Comparison of ENCODE assay signal across 8 cellular contexts in genomic region chr15:59437777-59438574, GRCh38. TPM values are rescaled to one million over a fixed set of nuclear protein-coding genes. Genes with fewer than 3 reads are reported as not detected.
DNase-seq lines count a peak whose midpoint lies in the region; ATAC-seq and TF ChIP-seq lines count a peak whose summit lies in the region.

Gene FAM81A, plus strand, starts transcription at chr15:59438186. Its CDS starts 20,441 bp downstream, at chr15:59458627.

- H3K9me3 ChIP-seq in OCI-LY7 (ENCODE audit: low read length) (no peaks in the 10 kb centered on the region), aorta (ENCODE audit: control insufficient read depth, low read length) (no peaks in the 10 kb centered on the region)

- H2AFZ ChIP-seq in OCI-LY7 (ENCODE audit: low read length) = peak within 1 kb of the TSS; percentile 86

- H3K27me3 ChIP-seq in aorta (ENCODE audit: control insufficient read depth in 1 of 2, insufficient read depth in 2 of 2, low read length in 1 of 2) = no peaks in the 10 kb centered on the region

- H3K4me1 ChIP-seq in OCI-LY7 (ENCODE audit: insufficient read depth, low read length, poor library complexity, severe bottlenecking) = peaks cover 40% of the 10 kb centered on the region
- H3K4me1 ChIP-seq in aorta (ENCODE audit: control insufficient read depth in 1 of 2, insufficient read depth in 2 of 2, low read length in 2 of 2) = no peaks in the 10 kb centered on the region

- peaks cover 20% of the 10 kb centered on the region for H3K4me1 Mint-ChIP-seq in activated naive CD8-positive, alpha-beta T cell treated with anti-CD3 and anti-CD28 coated beads for 36 hours
- H3K4me1 Mint-ChIP-seq in osteocyte (ENCODE audit: unreplicated experiment) = peaks cover 13% of the 10 kb centered on the region

- peak; percentile 30 for DNase-seq in DMS 273 treated with DMSO at 0.1 percent for 48 hours (lab: John Stamatoyannopoulos, UW)
- DNase-seq in OCI-LY7 (ENCODE audit: low spot score) = peak; percentile 81
- DNase-seq in activated naive CD8-positive, alpha-beta T cell treated with anti-CD3 and anti-CD28 coated beads for 36 hours = peak; percentile 70
- DNase-seq in Right ventricle myocardium superior = peak; percentile 91
- peak; percentile 88 for DNase-seq in osteocyte (ENCODE audit: extremely low spot score, unreplicated experiment)
- peak; percentile 90 to 95 for DNase-seq in aorta

- H3K4me3 ChIP-seq in OCI-LY7 (ENCODE audit: low read depth, low read length, poor library complexity, severe bottlenecking) = peak within 1 kb of the TSS; percentile 76
- H3K4me3 ChIP-seq in aorta (ENCODE audit: low read length in 2 of 2) = peak within 1 kb of the TSS; percentile 46 to 82

- no peaks in the 10 kb centered on the region for H3K9me3 Mint-ChIP-seq in activated naive CD8-positive, alpha-beta T cell treated with anti-CD3 and anti-CD28 coated beads for 36 hours
- no peaks in the 10 kb centered on the region for H3K9me3 Mint-ChIP-seq in osteocyte (ENCODE audit: unreplicated experiment)

- peak within 1 kb of the TSS; percentile 38 for H3K27ac Mint-ChIP-seq in activated naive CD8-positive, alpha-beta T cell treated with anti-CD3 and anti-CD28 coated beads for 36 hours
- H3K27ac Mint-ChIP-seq in osteocyte (ENCODE audit: unreplicated experiment) = no peak within 1 kb of the TSS

- no peaks in the 10 kb centered on the region for H4K20me1 ChIP-seq in OCI-LY7 (ENCODE audit: insufficient read depth, low read length)

- TF ChIP-seq CTCF in OCI-LY7 (conservative IDR thresholded peaks at IDR 0.05; ENCODE audit: low read length) = no peak
- TF ChIP-seq CTCF in osteocyte (IDR thresholded peaks at IDR 0.05) = no peak

- no TSS peak for BruUV-seq in OCI-LY7 (replicated peaks; lab: Mats Ljungman, UMichigan)

- WGBS in aorta, 2 donors = 0% methylated on average over 65 to 95 of the region's 95 CpGs

- H3K27ac ChIP-seq in OCI-LY7 (ENCODE audit: low read depth, low read length, poor library complexity, severe bottlenecking) (no peak within 1 kb of the TSS), aorta (ENCODE audit: low read depth in 1 of 2, low read length in 2 of 2) (no peak within 1 kb of the TSS)

- peak within 1 kb of the TSS; percentile 95 for H3K4me2 ChIP-seq in OCI-LY7 (ENCODE audit: low read length)

- intact Hi-C loops in OCI-LY7 (cut with micrococcal nuclease; ENCODE audit: unreplicated experiment) (no loop called here), Right ventricle myocardium superior (cut with DNase I) (no loop called here), aorta (cut with DNase I) (no loop called here)

- ATAC-seq in GM19463 (IDR thresholded peaks at IDR 0.05; ENCODE audit: unreplicated experiment) = peak; percentile 88
- peak; percentile 71 for ATAC-seq in HG03565 (IDR thresholded peaks at IDR 0.05; ENCODE audit: unreplicated experiment)
- peak; percentile 97 for ATAC-seq in Right ventricle myocardium superior (ENCODE audit: poor library complexity)
- peak; percentile 92 for ATAC-seq in aorta (ENCODE audit: low FRiP score)

- H3K27me3 Mint-ChIP-seq in activated naive CD8-positive, alpha-beta T cell treated with anti-CD3 and anti-CD28 coated beads for 36 hours = peaks cover 68% of the 10 kb centered on the region
- peaks cover 80% of the 10 kb centered on the region for H3K27me3 Mint-ChIP-seq in osteocyte (ENCODE audit: unreplicated experiment)

- CTCF ChIA-PET in OCI-LY7 (lab: Charles Lee; ENCODE audit: unreplicated experiment) = interaction anchor here (0.9 kb wide), 1 partner anchor 28 kb away, joined by 3 read pairs; no protein-coding TSS in a partner anchor

- no peaks in the 10 kb centered on the region for H3K9me2 ChIP-seq in OCI-LY7 (ENCODE audit: insufficient read depth, low read length)

- 0 out of 2 replicates have a peak, but pooled peaks cover 4% of the 10 kb centered on the region for H3K79me2 ChIP-seq in OCI-LY7 (ENCODE audit: insufficient read depth, low read depth, low read length)

- POLR2A ChIA-PET in OCI-LY7 (lab: Charles Lee) = interaction anchor here (0.7 to 1.0 kb wide), 2 partner anchors 49 to 60 kb away, joined by 3 read pairs; no protein-coding TSS in a partner anchor

- H3K4me3 Mint-ChIP-seq in activated naive CD8-positive, alpha-beta T cell treated with anti-CD3 and anti-CD28 coated beads for 36 hours = peak within 1 kb of the TSS; percentile 78
- H3K4me3 Mint-ChIP-seq in osteocyte (ENCODE audit: unreplicated experiment) = peak within 1 kb of the TSS; percentile 79

- no peaks in the 10 kb centered on the region for H3K36me3 Mint-ChIP-seq in activated naive CD8-positive, alpha-beta T cell treated with anti-CD3 and anti-CD28 coated beads for 36 hours
- H3K36me3 Mint-ChIP-seq in osteocyte (ENCODE audit: unreplicated experiment) = no peaks in the 10 kb centered on the region

- peaks cover 5% of the 10 kb centered on the region for H3K36me3 ChIP-seq in OCI-LY7 (ENCODE audit: insufficient read depth, low read length)
- H3K36me3 ChIP-seq in aorta (ENCODE audit: control insufficient read depth in 1 of 2, insufficient read depth in 2 of 2, low read length in 1 of 2) = no peaks in the 10 kb centered on the region

RNA-seq across cellular contexts. Expression of gene FAM81A, which starts in this region (rescaled TPM):
- total RNA-seq in OCI-LY7 (2014; rRNA removed; shearing (Covaris generic)) = 8.1 and 11.6 TPM in 2 replicates
- 37.4 and 40.3 TPM in 2 replicates for total RNA-seq in OCI-LY7 (2022)
- total RNA-seq in activated naive CD8-positive, alpha-beta T cell treated with anti-CD3 and anti-CD28 coated beads for 36 hours = 1 to 10 TPM; 1.3 to 1.6 TPM
- 8.0 TPM for total RNA-seq in Right ventricle myocardium superior
- not detected in 2 replicates for total RNA-seq in osteocyte
- 1 to 10 TPM in 1 of 2 donors, under 1 TPM in 1; 0.97 to 1.2 TPM for total RNA-seq in aorta
- under 1 TPM; 0.88 to 0.92 TPM for polyA plus RNA-seq in aorta

Comparison
In these comparisons a context has a peak if more than half of its experiments do, and no peak if none do; other contexts are left out.
1. Peak in DNase-seq in osteocyte; RNA of the gene not detected or under 1 TPM.
2. DNase-seq: peak in every context shown above with its lines; median percentile 92 in aorta; 91 in Right ventricle myocardium superior; 88 in osteocyte; 81 in OCI-LY7; 70 in activated naive CD8-positive, alpha-beta T cell treated with anti-CD3 and anti-CD28 coated beads for 36 hours; 30 in DMS 273 treated with DMSO at 0.1 percent for 48 hours.